1 cellular context compared by ENCODE assay signal in the genomic region with DNA sequence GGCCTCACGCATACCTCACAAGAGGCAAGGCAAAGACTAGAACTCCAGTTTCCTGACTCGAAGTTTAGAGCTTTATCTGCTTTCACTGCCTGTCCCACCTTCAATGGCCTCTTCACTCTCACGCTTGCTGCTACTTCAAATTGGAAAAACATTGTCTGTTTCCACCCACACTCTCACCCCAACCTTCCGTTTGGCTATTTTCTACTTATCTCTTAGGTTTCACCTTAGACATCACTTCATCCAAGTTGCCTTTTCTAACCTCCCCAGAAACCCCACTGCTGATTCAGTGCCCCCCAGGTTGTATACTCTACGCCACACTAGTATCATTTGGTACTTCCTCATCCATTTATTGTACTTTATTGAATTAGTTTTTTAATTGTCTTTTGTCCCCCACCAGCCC.
TF ChIP-seq lines count a peak whose summit lies in the region.

No MANE protein-coding gene starts in this region.

TF ChIP-seq in K562, 482 proteins besides CTCF, POLR2A, EP300 and RAD21:
- TF ChIP-seq YY1 (IDR thresholded peaks at IDR 0.05; ENCODE audit: borderline replicate concordance in 1 of 3, control insufficient read depth in 1 of 3, extremely low read depth in 1 of 3, insufficient read depth in 3 of 3, insufficient read length in 1 of 3, insufficient replicate concordance in 2 of 3, low read depth in 1 of 3, low read length in 2 of 3) (peak in 1 of 3 experiments; percentile 24), BHLHE40 (IDR thresholded peaks at IDR 0.05; ENCODE audit: low read length) (no peak)
TF ChIP-seq in K562: peak in this region for 1.
